In the genomic region with DNA sequence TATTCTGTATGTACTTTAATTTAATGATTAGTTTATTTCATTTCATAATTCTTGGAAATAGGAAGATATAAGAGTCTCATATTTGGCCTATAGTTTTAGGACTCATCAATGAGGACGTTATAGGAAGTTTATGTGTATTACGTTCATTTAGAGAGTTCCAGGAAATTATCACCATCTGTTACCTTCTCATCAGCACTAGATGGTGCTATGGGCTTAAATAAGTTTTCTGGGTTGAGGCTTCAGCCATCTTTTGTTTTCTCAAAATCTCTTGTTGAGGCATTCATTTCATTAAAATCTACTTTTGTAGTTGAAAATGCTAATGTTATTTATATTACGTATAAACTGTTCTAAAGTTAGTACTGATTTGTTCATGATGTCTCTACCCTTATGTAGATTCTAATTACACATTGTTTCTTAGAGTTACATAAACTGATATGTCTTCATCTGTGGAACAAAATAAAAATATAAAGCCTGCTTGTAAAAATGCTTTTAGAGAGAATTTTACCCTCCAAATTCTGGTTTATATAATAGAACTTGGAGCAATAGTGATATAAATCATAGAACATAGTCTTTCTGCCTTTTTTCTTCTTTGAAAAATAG, we compare ENCODE assay signal across 8 cellular contexts.
DNase-seq lines count a peak whose midpoint lies in the region; ATAC-seq and TF ChIP-seq lines count a peak whose summit lies in the region.

No MANE protein-coding gene starts in this region.

- H3K36me3 Mint-ChIP-seq in CD4-positive, alpha-beta memory T cell = no peaks in the 10 kb centered on the region

- no peaks in the 10 kb centered on the region for H3K27me3 ChIP-seq in CD4-positive, alpha-beta memory T cell (ENCODE audit: insufficient read depth, low read length)
- H3K27me3 ChIP-seq in foreskin keratinocyte = no peaks in the 10 kb centered on the region

- H3K27me3 Mint-ChIP-seq in CD4-positive, alpha-beta memory T cell = peaks cover 0 to 2% of the 10 kb centered on the region in 2 donors

- no peak overlapping the region for H3K4me3 Mint-ChIP-seq in CD4-positive, alpha-beta memory T cell

- no peaks in the 10 kb centered on the region for H3K9me3 Mint-ChIP-seq in CD4-positive, alpha-beta memory T cell

- no peak overlapping the region for H3K4me3 ChIP-seq in CD4-positive, alpha-beta memory T cell (ENCODE audit: low read length in 2 of 2)

- peak; percentile 97 for ATAC-seq in GM18868 (IDR thresholded peaks at IDR 0.05; ENCODE audit: unreplicated experiment)
- ATAC-seq in HG03025 (IDR thresholded peaks at IDR 0.05; ENCODE audit: low FRiP score, unreplicated experiment) = peak; percentile 82
- peak; percentile 75 for ATAC-seq in foreskin keratinocyte

- POLR2A ChIA-PET in CD4-positive, alpha-beta memory T cell (lab: Charles Lee; ENCODE audit: partially characterized antibody) = no interaction called here

- peaks cover 0 to 4% (median 0%) of the 10 kb centered on the region in 4 donors for H3K4me1 Mint-ChIP-seq in CD4-positive, alpha-beta memory T cell

- no peaks in the 10 kb centered on the region for H3K36me3 ChIP-seq in CD4-positive, alpha-beta memory T cell (ENCODE audit: insufficient read depth, low read length)

- no peak overlapping the region for H3K27ac ChIP-seq in CD4-positive, alpha-beta memory T cell (ENCODE audit: low read depth, low read length)
- H3K27ac ChIP-seq in foreskin keratinocyte = no peak overlapping the region

- CTCF ChIA-PET in CD4-positive, alpha-beta memory T cell (lab: Charles Lee; ENCODE audit: partially characterized antibody) = interaction anchor here (1.0 to 4.7 kb wide), 8 partner anchors 11 to 1819 kb away, joined by 3 to 76 read pairs (median 4); no protein-coding TSS in a partner anchor

- intact Hi-C loops in CD4-positive, alpha-beta memory T cell (cut with micrococcal nuclease) = loop anchor here (1.0 kb wide), 2 partner anchors 407 to 1819 kb away; no protein-coding TSS in a partner anchor

- DNase-seq in CD4-positive, alpha-beta memory T cell = peak; percentile 31 to 64 (median 55)
- DNase-seq in NCI-H1694 treated with DMSO at 0.1 percent for 48 hours (lab: John Stamatoyannopoulos, UW) (peak; percentile 60), SW 1271 (lab: John Stamatoyannopoulos, UW) (peak; percentile 10 to 73), foreskin keratinocyte (peak; percentile 5 to 36), putamen (ENCODE audit: low spot score) (peak; percentile 25)
- no peak for DNase-seq in effector CD4-positive, alpha-beta T cell

- H3K4me1 ChIP-seq in CD4-positive, alpha-beta memory T cell (ENCODE audit: insufficient read depth, low read length) = no peaks in the 10 kb centered on the region
- H3K4me1 ChIP-seq in foreskin keratinocyte = no peaks in the 10 kb centered on the region

- no peaks in the 10 kb centered on the region for H3K9me3 ChIP-seq in CD4-positive, alpha-beta memory T cell (ENCODE audit: control insufficient read depth in 1 of 2, low read length in 2 of 2)

- peak overlapping the region in 1 of 7 donors; percentile 43 for H3K27ac Mint-ChIP-seq in CD4-positive, alpha-beta memory T cell

- peak; percentile 87 for TF ChIP-seq CTCF in foreskin keratinocyte (conservative IDR thresholded peaks at IDR 0.05)
